Comparison of ENCODE assay signal across 1 cellular context in genomic region chr1:27357281-27358037, GRCh38.
A peak's percentile ranks its signal among the peaks of the same experiment; 100 is the strongest.
TF ChIP-seq lines count a peak whose summit lies in the region.

No MANE protein-coding gene starts in this region.

TF ChIP-seq in GM12878, 131 proteins besides CTCF, POLR2A, EP300 and RAD21 (continued from another document):
- TF ChIP-seq CHD1 (IDR thresholded peaks at IDR 0.05; ENCODE audit: low read depth, low read length), result no peak
- no peak for TF ChIP-seq SPI1 (IDR thresholded peaks at IDR 0.05; ENCODE audit: borderline replicate concordance, insufficient read depth, low read depth, low read length)
- TF ChIP-seq STAT1 (conservative IDR thresholded peaks at IDR 0.05), result no peak
- TF ChIP-seq DPF2 (IDR thresholded peaks at IDR 0.05), result 0 out of 2 replicates have a peak, but pooled peaks have one; percentile 25
- TF ChIP-seq ZSCAN29 (IDR thresholded peaks at IDR 0.05), result no peak
- no peak for TF ChIP-seq NRF1 (conservative IDR thresholded peaks at IDR 0.05; ENCODE audit: low read depth, low read length)
- TF ChIP-seq USF1 (IDR thresholded peaks at IDR 0.05; ENCODE audit: borderline replicate concordance, extremely low read length, insufficient read depth, low read depth, low read length), result no peak
- TF ChIP-seq FOS (IDR thresholded peaks at IDR 0.05; ENCODE audit: borderline replicate concordance, extremely low read depth, insufficient read length), result no peak
- no peak for TF ChIP-seq NR2C1 (IDR thresholded peaks at IDR 0.05)
- no peak for TF ChIP-seq MAX (IDR thresholded peaks at IDR 0.05; ENCODE audit: low read depth, low read length)
- TF ChIP-seq RFX5 (IDR thresholded peaks at IDR 0.05; ENCODE audit: low read depth, low read length), result no peak
- no peak for TF ChIP-seq TAF1 (IDR thresholded peaks at IDR 0.05; ENCODE audit: borderline replicate concordance, low read depth, low read length)
- TF ChIP-seq KLF5 (IDR thresholded peaks at IDR 0.05; ENCODE audit: partially characterized antibody), result peak; percentile 57
- peak; percentile 93 for TF ChIP-seq HDGF (IDR thresholded peaks at IDR 0.05)
- TF ChIP-seq NFYA (IDR thresholded peaks at IDR 0.05; ENCODE audit: borderline replicate concordance, low read depth, low read length), result no peak
- TF ChIP-seq TARDBP (IDR thresholded peaks at IDR 0.05; ENCODE audit: borderline replicate concordance), result no peak
- TF ChIP-seq JUNB (IDR thresholded peaks at IDR 0.05), result no peak
- no peak for TF ChIP-seq EED (IDR thresholded peaks at IDR 0.05; ENCODE audit: low read depth)
- no peak for TF ChIP-seq NR2C2 (IDR thresholded peaks at IDR 0.05; ENCODE audit: borderline replicate concordance, control insufficient read depth, insufficient read length, low read depth)
- TF ChIP-seq HDAC2 (IDR thresholded peaks at IDR 0.05), result no peak
- TF ChIP-seq ZBED1 (IDR thresholded peaks at IDR 0.05; ENCODE audit: borderline replicate concordance), result no peak
- no peak for TF ChIP-seq SMAD5 (IDR thresholded peaks at IDR 0.05; ENCODE audit: low read depth)
- TF ChIP-seq SMC3 (IDR thresholded peaks at IDR 0.05; ENCODE audit: borderline replicate concordance, low read length), result peak; percentile 70
- no peak for TF ChIP-seq RCOR1 (conservative IDR thresholded peaks at IDR 0.05; ENCODE audit: low read depth, low read length)
- no peak for TF ChIP-seq RELA (IDR thresholded peaks at IDR 0.05; ENCODE audit: borderline replicate concordance, partially characterized antibody)
- TF ChIP-seq STAT3 (IDR thresholded peaks at IDR 0.05; ENCODE audit: low read depth, low read length), result no peak
- TF ChIP-seq JUND (IDR thresholded peaks at IDR 0.05; ENCODE audit: low read depth, low read length), result no peak
- no peak for TF ChIP-seq CHD4 (IDR thresholded peaks at IDR 0.05)
- TF ChIP-seq SIN3A (IDR thresholded peaks at IDR 0.05; ENCODE audit: low read depth, low read length), result no peak
